Comparison of ENCODE assay signal across 12 cellular contexts in genomic region chr14:31084385-31084784, GRCh38.
DNase-seq lines count a peak whose midpoint lies in the region; ATAC-seq and TF ChIP-seq lines count a peak whose summit lies in the region.
"Had no signal": no experiment of that assay in that cellular context is flagged by ENCODE, and none has a peak within 500 bp of the region (broad histone marks: within the 10 kb centered on the region; RNA-seq: fewer than 3 reads in every experiment).

No MANE protein-coding gene starts in this region.

- peak; percentile 83 for ATAC-seq in GM18505 (IDR thresholded peaks at IDR 0.05; ENCODE audit: unreplicated experiment)
- ATAC-seq in GM21529 (IDR thresholded peaks at IDR 0.05; ENCODE audit: unreplicated experiment), result peak; percentile 87
- peak; percentile 93 for ATAC-seq in HG03354 (IDR thresholded peaks at IDR 0.05; ENCODE audit: poor library complexity, severe bottlenecking, unreplicated experiment)
- ATAC-seq: activated CD8-positive, alpha-beta T cell treated with anti-CD3 and anti-CD28 coated beads for 36 hours had no signal

- DNase-seq in erythroblast (lab: John Stamatoyannopoulos, UW) (peak; percentile 15 to 25), NCI-H1930 (lab: John Stamatoyannopoulos, UW) (no peak), UCSD-AML1 (lab: John Stamatoyannopoulos, UW; ENCODE audit: unreplicated experiment) (no peak), NCI-H2171 treated with DMSO at 0.1 percent for 48 hours (lab: John Stamatoyannopoulos, UW) (no peak)
- no peak for DNase-seq in stimulated activated CD4-positive, alpha-beta T cell treated with anti-CD3 and anti-CD28 coated beads, Interleukin-2, amount 100 ng/mL, for 24 hours
- DNase-seq: activated CD8-positive, alpha-beta T cell treated with anti-CD3 and anti-CD28 coated beads for 36 hours; GM23248; mammary epithelial cell; Right ventricle myocardium superior had no signal

- TF ChIP-seq POLR2A in GM18505 (IDR thresholded peaks at IDR 0.05; ENCODE audit: borderline replicate concordance, extremely low read depth, insufficient read depth, insufficient read length), result no peak
- TF ChIP-seq POLR2A in erythroblast (IDR thresholded peaks at IDR 0.05; ENCODE audit: low read length), result no peak

Comparison
In these comparisons a context has a peak if more than half of its experiments do, and no peak if none do; other contexts are left out.
1. DNase-seq: peak in erythroblast (2 of 2); none in NCI-H1930 (0 of 2), UCSD-AML1 (single experiment), NCI-H2171 treated with DMSO at 0.1 percent for 48 hours (single experiment) and stimulated activated CD4-positive, alpha-beta T cell treated with anti-CD3 and anti-CD28 coated beads, Interleukin-2, amount 100 ng/mL, for 24 hours (0 of 2).
2. Peak in every context shown above with its lines, with median percentiles within 50 percentile points of each other: ATAC-seq.